Comparison of ENCODE assay signal across 2 cellular contexts in genomic region chr3:170633573-170633972, GRCh38.
TF ChIP-seq lines count a peak whose summit lies in the region.

No MANE protein-coding gene starts in this region.

TF ChIP-seq in GM23338, 12 proteins besides CTCF, POLR2A, EP300 and RAD21:
- TF ChIP-seq, protein P1, sequence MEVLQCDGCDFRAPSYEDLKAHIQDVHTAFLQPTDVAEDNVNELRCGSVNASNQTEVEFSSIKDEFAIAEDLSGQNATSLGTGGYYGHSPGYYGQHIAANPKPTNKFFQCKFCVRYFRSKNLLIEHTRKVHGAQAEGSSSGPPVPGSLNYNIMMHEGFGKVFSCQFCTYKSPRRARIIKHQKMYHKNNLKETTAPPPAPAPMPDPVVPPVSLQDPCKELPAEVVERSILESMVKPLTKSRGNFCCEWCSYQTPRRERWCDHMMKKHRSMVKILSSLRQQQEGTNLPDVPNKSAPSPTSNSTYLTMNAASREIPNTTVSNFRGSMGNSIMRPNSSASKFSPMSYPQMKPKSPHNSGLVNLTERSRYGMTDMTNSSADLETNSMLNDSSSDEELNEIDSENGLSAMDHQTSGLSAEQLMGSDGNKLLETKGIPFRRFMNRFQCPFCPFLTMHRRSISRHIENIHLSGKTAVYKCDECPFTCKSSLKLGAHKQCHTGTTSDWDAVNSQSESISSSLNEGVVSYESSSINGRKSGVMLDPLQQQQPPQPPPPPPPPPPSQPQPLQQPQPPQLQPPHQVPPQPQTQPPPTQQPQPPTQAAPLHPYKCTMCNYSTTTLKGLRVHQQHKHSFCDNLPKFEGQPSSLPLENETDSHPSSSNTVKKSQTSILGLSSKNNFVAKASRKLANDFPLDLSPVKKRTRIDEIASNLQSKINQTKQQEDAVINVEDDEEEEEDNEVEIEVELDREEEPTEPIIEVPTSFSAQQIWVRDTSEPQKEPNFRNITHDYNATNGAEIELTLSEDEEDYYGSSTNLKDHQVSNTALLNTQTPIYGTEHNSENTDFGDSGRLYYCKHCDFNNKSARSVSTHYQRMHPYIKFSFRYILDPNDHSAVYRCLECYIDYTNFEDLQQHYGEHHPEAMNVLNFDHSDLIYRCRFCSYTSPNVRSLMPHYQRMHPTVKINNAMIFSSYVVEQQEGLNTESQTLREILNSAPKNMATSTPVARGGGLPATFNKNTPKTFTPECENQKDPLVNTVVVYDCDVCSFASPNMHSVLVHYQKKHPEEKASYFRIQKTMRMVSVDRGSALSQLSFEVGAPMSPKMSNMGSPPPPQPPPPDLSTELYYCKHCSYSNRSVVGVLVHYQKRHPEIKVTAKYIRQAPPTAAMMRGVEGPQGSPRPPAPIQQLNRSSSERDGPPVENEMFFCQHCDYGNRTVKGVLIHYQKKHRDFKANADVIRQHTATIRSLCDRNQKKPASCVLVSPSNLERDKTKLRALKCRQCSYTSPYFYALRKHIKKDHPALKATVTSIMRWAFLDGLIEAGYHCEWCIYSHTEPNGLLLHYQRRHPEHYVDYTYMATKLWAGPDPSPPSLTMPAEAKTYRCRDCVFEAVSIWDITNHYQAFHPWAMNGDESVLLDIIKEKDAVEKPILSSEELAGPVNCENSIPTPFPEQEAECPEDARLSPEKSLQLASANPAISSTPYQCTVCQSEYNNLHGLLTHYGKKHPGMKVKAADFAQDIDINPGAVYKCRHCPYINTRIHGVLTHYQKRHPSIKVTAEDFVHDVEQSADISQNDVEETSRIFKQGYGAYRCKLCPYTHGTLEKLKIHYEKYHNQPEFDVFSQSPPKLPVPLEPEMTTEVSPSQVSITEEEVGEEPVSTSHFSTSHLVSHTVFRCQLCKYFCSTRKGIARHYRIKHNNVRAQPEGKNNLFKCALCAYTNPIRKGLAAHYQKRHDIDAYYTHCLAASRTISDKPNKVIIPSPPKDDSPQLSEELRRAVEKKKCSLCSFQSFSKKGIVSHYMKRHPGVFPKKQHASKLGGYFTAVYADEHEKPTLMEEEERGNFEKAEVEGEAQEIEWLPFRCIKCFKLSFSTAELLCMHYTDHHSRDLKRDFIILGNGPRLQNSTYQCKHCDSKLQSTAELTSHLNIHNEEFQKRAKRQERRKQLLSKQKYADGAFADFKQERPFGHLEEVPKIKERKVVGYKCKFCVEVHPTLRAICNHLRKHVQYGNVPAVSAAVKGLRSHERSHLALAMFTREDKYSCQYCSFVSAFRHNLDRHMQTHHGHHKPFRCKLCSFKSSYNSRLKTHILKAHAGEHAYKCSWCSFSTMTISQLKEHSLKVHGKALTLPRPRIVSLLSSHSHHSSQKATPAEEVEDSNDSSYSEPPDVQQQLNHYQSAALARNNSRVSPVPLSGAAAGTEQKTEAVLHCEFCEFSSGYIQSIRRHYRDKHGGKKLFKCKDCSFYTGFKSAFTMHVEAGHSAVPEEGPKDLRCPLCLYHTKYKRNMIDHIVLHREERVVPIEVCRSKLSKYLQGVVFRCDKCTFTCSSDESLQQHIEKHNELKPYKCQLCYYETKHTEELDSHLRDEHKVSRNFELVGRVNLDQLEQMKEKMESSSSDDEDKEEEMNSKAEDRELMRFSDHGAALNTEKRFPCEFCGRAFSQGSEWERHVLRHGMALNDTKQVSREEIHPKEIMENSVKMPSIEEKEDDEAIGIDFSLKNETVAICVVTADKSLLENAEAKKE (CRISPR knock-in tag; IDR thresholded peaks at IDR 0.05), result no peak
- TF ChIP-seq EZH2 (IDR thresholded peaks at IDR 0.05; ENCODE audit: low read depth, unreplicated experiment), result no peak
- no peak for TF ChIP-seq CREB1 (CRISPR knock-in tag; IDR thresholded peaks at IDR 0.05; ENCODE audit: low read depth)
- no peak for TF ChIP-seq STAT1 (IDR thresholded peaks at IDR 0.05; ENCODE audit: unreplicated experiment)
- TF ChIP-seq EZH2phosphoT487 (IDR thresholded peaks at IDR 0.05; ENCODE audit: unreplicated experiment), result no peak
- TF ChIP-seq NANOG (IDR thresholded peaks at IDR 0.05; ENCODE audit: borderline replicate concordance), result no peak
- TF ChIP-seq ZNF331 (CRISPR knock-in tag; IDR thresholded peaks at IDR 0.05; ENCODE audit: low read depth), result no peak
- no peak for TF ChIP-seq ZNF114 (CRISPR knock-in tag; IDR thresholded peaks at IDR 0.05)
- no peak for TF ChIP-seq POLR2AphosphoS5 (IDR thresholded peaks at IDR 0.05; ENCODE audit: low read depth)
- TF ChIP-seq, protein P2, sequence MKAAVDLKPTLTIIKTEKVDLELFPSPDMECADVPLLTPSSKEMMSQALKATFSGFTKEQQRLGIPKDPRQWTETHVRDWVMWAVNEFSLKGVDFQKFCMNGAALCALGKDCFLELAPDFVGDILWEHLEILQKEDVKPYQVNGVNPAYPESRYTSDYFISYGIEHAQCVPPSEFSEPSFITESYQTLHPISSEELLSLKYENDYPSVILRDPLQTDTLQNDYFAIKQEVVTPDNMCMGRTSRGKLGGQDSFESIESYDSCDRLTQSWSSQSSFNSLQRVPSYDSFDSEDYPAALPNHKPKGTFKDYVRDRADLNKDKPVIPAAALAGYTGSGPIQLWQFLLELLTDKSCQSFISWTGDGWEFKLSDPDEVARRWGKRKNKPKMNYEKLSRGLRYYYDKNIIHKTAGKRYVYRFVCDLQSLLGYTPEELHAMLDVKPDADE (IDR thresholded peaks at IDR 0.05), result no peak
- no peak for TF ChIP-seq REST (IDR thresholded peaks at IDR 0.05; ENCODE audit: unreplicated experiment)
- no peak for TF ChIP-seq JUNB (IDR thresholded peaks at IDR 0.05; ENCODE audit: unreplicated experiment)
TF ChIP-seq in GM23338: peak in this region for 0.

TF ChIP-seq in GM12878, 131 proteins besides CTCF, POLR2A, EP300 and RAD21:
- TF ChIP-seq MYC (IDR thresholded peaks at IDR 0.05; ENCODE audit: insufficient read depth, insufficient read length, insufficient replicate concordance, low read length, severe bottlenecking) (no peak), RFX5 (IDR thresholded peaks at IDR 0.05; ENCODE audit: low read depth, low read length) (no peak), SREBF1 (IDR thresholded peaks at IDR 0.05; ENCODE audit: low read length) (no peak), ZBTB33 (IDR thresholded peaks at IDR 0.05) (no peak), EGR1 (IDR thresholded peaks at IDR 0.05; ENCODE audit: borderline replicate concordance in 1 of 2, low read depth in 2 of 2, low read length in 2 of 2) (no peak), ETV6 (conservative IDR thresholded peaks at IDR 0.05 in 1 of 2, IDR thresholded peaks at IDR 0.05 in 1 of 2; ENCODE audit: borderline replicate concordance in 1 of 2, low read depth in 1 of 2) (no peak), NFYA (IDR thresholded peaks at IDR 0.05; ENCODE audit: borderline replicate concordance, low read depth, low read length) (no peak), RAD51 (IDR thresholded peaks at IDR 0.05) (no peak)
- TF ChIP-seq, protein P3, sequence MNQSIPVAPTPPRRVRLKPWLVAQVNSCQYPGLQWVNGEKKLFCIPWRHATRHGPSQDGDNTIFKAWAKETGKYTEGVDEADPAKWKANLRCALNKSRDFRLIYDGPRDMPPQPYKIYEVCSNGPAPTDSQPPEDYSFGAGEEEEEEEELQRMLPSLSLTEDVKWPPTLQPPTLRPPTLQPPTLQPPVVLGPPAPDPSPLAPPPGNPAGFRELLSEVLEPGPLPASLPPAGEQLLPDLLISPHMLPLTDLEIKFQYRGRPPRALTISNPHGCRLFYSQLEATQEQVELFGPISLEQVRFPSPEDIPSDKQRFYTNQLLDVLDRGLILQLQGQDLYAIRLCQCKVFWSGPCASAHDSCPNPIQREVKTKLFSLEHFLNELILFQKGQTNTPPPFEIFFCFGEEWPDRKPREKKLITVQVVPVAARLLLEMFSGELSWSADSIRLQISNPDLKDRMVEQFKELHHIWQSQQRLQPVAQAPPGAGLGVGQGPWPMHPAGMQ (IDR thresholded peaks at IDR 0.05; ENCODE audit: borderline replicate concordance), result no peak
- TF ChIP-seq, protein P4, sequence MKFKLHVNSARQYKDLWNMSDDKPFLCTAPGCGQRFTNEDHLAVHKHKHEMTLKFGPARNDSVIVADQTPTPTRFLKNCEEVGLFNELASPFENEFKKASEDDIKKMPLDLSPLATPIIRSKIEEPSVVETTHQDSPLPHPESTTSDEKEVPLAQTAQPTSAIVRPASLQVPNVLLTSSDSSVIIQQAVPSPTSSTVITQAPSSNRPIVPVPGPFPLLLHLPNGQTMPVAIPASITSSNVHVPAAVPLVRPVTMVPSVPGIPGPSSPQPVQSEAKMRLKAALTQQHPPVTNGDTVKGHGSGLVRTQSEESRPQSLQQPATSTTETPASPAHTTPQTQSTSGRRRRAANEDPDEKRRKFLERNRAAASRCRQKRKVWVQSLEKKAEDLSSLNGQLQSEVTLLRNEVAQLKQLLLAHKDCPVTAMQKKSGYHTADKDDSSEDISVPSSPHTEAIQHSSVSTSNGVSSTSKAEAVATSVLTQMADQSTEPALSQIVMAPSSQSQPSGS (IDR thresholded peaks at IDR 0.05; ENCODE audit: low read length), result no peak
TF ChIP-seq in GM12878: peak in this region for 0.
